ENCODE assay signal across 26 cellular contexts in genomic region chr7:18145160-18145559, GRCh38.
"Had no signal": no experiment of that assay in that cellular context is flagged by ENCODE, and none has a peak within 500 bp of the region (broad histone marks: within the 10 kb centered on the region; RNA-seq: fewer than 3 reads in every experiment).

No MANE protein-coding gene starts in this region.

- H3K4me2 ChIP-seq: KMS-11, SK-N-SH had no signal

- H3K27ac ChIP-seq: KMS-11, RWPE1 had no signal

- DNase-seq: IMR-90, Kasumi-1, NCI-H1048, NCI-H1105 treated with DMSO at 0.1 percent for 48 hours, NCI-H1417 treated with DMSO at 0.1 percent for 48 hours, NCI-H146, NCI-H1694 treated with DMSO at 0.1 percent for 48 hours, NCI-H1930, NCI-H2081, NCI-H2107, NCI-H2171, NCI-H226, NCI-H446, NCI-H510A, NCI-H524 treated with DMSO at 0.1 percent for 48 hours, NCI-H69, NCI-H774, PC-3, SHP77, SK-N-SH, SW 1271, T-cell had no signal

- ATAC-seq: HepG2, Panc1, PC-3, T-cell had no signal

- H3K4me3 Mint-ChIP-seq: T-cell had no signal

- H3K27ac Mint-ChIP-seq: T-cell had no signal

- H3K9me3 ChIP-seq: SK-N-SH had no signal

- H3K9me3 Mint-ChIP-seq: T-cell had no signal

- H3K9ac ChIP-seq: KMS-11, SK-N-SH had no signal

- H3K4me1 Mint-ChIP-seq: T-cell had no signal
